In the genomic region with DNA sequence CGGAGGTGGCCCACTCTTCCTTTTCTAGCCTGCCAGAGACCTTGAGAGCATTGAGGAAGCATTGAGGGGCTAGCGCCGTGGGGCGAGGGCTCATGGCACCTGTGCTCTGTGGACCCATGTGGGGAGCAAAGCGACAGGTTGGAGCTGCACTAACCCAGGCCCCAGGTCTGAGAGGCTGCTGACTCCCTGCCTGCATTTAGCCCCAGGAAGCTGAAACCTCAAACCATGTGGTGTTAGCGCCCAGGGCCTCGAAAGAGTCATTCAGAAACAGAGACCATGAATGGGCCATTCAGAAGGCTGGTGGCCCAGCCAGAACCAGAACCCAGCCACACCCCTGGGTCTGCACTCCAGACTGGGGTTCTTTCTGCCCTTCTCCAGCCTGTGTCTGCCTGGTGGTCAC, we compare ENCODE assay signal across 16 cellular contexts.
DNase-seq lines count a peak whose midpoint lies in the region; ATAC-seq and TF ChIP-seq lines count a peak whose summit lies in the region.
"Had no signal": no experiment of that assay in that cellular context is flagged by ENCODE, and none has a peak within 500 bp of the region (broad histone marks: within the 10 kb centered on the region; RNA-seq: fewer than 3 reads in every experiment).

No MANE protein-coding gene starts in this region.

- no peak overlapping the region for H3K27ac Mint-ChIP-seq in activated naive CD8-positive, alpha-beta T cell treated with anti-CD3 and anti-CD28 coated beads, Interleukin-2, amount 10 ng/mL, durations not matched to agents 7 days and 5 days
- H3K27ac Mint-ChIP-seq in activated naive CD8-positive, alpha-beta T cell treated with anti-CD3 and anti-CD28 coated beads, Interleukin-2, amount 50 U/mL, for 24 hours = no peak overlapping the region
- H3K27ac Mint-ChIP-seq: activated naive CD8-positive, alpha-beta T cell treated with anti-CD3 and anti-CD28 coated beads for 36 hours had no signal

- peaks cover 7% of the 10 kb centered on the region for H3K4me1 Mint-ChIP-seq in activated naive CD8-positive, alpha-beta T cell treated with anti-CD3 and anti-CD28 coated beads, Interleukin-2, amount 10 ng/mL, durations not matched to agents 7 days and 5 days
- peaks cover 13% of the 10 kb centered on the region for H3K4me1 Mint-ChIP-seq in activated naive CD8-positive, alpha-beta T cell treated with anti-CD3 and anti-CD28 coated beads, Interleukin-2, amount 50 U/mL, for 24 hours
- H3K4me1 Mint-ChIP-seq: activated naive CD8-positive, alpha-beta T cell treated with anti-CD3 and anti-CD28 coated beads for 36 hours had no signal

- in situ Hi-C loops in transverse colon (cut with MboI; ENCODE audit: low pct_ligation_motif_present in 1 of 4, low pct_unique_long_range_greater_than_20kb in 1 of 4, low sequenced_read_pairs in 3 of 4) = no loop called here

- H3K36me3 ChIP-seq in transverse colon = peaks cover 0 to 19% (median under 1%) of the 10 kb centered on the region in 4 donors
- H3K36me3 ChIP-seq: HAP-1 had no signal

- H3K27me3 ChIP-seq in transverse colon = no peaks in the 10 kb centered on the region
- H3K27me3 ChIP-seq: heart left ventricle had no signal

- intact Hi-C loops in transverse colon (cut with DNase I; ENCODE audit: low total_unique reads) = no loop called here

- 92% methylated on average over 7 of the region's 7 CpGs; no CpG with 5 or more reads in 1 of the 2 donors for WGBS in transverse colon (ENCODE audit: low coverage in 1 of 2), 2 donors

- peak overlapping the region; percentile 84 for H3K27ac ChIP-seq in caudate nucleus (ENCODE audit: low read depth, low read length)
- H3K27ac ChIP-seq in transverse colon = no peak overlapping the region
- H3K27ac ChIP-seq: heart left ventricle had no signal

- TF ChIP-seq EP300 in transverse colon (IDR thresholded peaks at IDR 0.05; ENCODE audit: low read depth) = no peak

- H3K27me3 Mint-ChIP-seq in activated naive CD8-positive, alpha-beta T cell treated with anti-CD3 and anti-CD28 coated beads, Interleukin-2, amount 10 ng/mL, durations not matched to agents 7 days and 5 days = no peaks in the 10 kb centered on the region
- H3K27me3 Mint-ChIP-seq in activated naive CD8-positive, alpha-beta T cell treated with anti-CD3 and anti-CD28 coated beads, Interleukin-2, amount 50 U/mL, for 24 hours = no peaks in the 10 kb centered on the region
- H3K27me3 Mint-ChIP-seq: activated naive CD8-positive, alpha-beta T cell treated with anti-CD3 and anti-CD28 coated beads for 36 hours had no signal

- DNase-seq in activated naive CD8-positive, alpha-beta T cell treated with anti-CD3 and anti-CD28 coated beads, Interleukin-2, amount 10 ng/mL, durations not matched to agents 7 days and 5 days = no peak
- DNase-seq in activated naive CD8-positive, alpha-beta T cell treated with anti-CD3 and anti-CD28 coated beads, Interleukin-2, amount 50 U/mL, for 24 hours = no peak
- DNase-seq in caudate nucleus (lab: John Stamatoyannopoulos, UW) = no peak
- DNase-seq in activated CD8-positive, alpha-beta memory T cell treated with anti-CD3 and anti-CD28 coated beads, Interleukin-2, amount 50 U/mL, for 4 hours = no peak
- no peak for DNase-seq in transverse colon
- no peak for DNase-seq in erythroblast (lab: John Stamatoyannopoulos, UW)
- DNase-seq: activated CD4-positive, alpha-beta T cell treated with anti-CD3 and anti-CD28 coated beads for 1 hour; activated naive CD8-positive, alpha-beta T cell treated with anti-CD3 and anti-CD28 coated beads for 36 hours; heart left ventricle; islet precursor cell; NCI-H226; SHP77 had no signal

- H3K9me3 ChIP-seq in transverse colon = no peaks in the 10 kb centered on the region
- H3K9me3 ChIP-seq: HAP-1, heart left ventricle had no signal

- H3K9me3 Mint-ChIP-seq in activated naive CD8-positive, alpha-beta T cell treated with anti-CD3 and anti-CD28 coated beads, Interleukin-2, amount 10 ng/mL, durations not matched to agents 7 days and 5 days = no peaks in the 10 kb centered on the region
- no peaks in the 10 kb centered on the region for H3K9me3 Mint-ChIP-seq in activated naive CD8-positive, alpha-beta T cell treated with anti-CD3 and anti-CD28 coated beads, Interleukin-2, amount 50 U/mL, for 24 hours
- H3K9me3 Mint-ChIP-seq: activated naive CD8-positive, alpha-beta T cell treated with anti-CD3 and anti-CD28 coated beads for 36 hours; neural crest cell had no signal

- POLR2A ChIA-PET in activated naive CD8-positive, alpha-beta T cell treated with anti-CD3 and anti-CD28 coated beads, Interleukin-2, amount 10 ng/mL, durations not matched to agents 7 days and 5 days (lab: Charles Lee) = interaction anchor here (0.6 kb wide), 2 partner anchors 13 to 253 kb away, joined by 3 read pairs; no protein-coding TSS in a partner anchor

- H3K36me3 Mint-ChIP-seq in activated naive CD8-positive, alpha-beta T cell treated with anti-CD3 and anti-CD28 coated beads, Interleukin-2, amount 10 ng/mL, durations not matched to agents 7 days and 5 days = peaks cover 1% of the 10 kb centered on the region
- peaks cover 13% of the 10 kb centered on the region for H3K36me3 Mint-ChIP-seq in activated naive CD8-positive, alpha-beta T cell treated with anti-CD3 and anti-CD28 coated beads, Interleukin-2, amount 50 U/mL, for 24 hours (ENCODE audit: low read depth)
- H3K36me3 Mint-ChIP-seq: activated naive CD8-positive, alpha-beta T cell treated with anti-CD3 and anti-CD28 coated beads for 36 hours had no signal

- TF ChIP-seq POLR2A in transverse colon (IDR thresholded peaks at IDR 0.05) = no peak
- TF ChIP-seq POLR2A in erythroblast (IDR thresholded peaks at IDR 0.05; ENCODE audit: low read length) = no peak

- TF ChIP-seq CTCF in transverse colon (IDR thresholded peaks at IDR 0.05) = no peak

- H3K4me3 Mint-ChIP-seq in activated naive CD8-positive, alpha-beta T cell treated with anti-CD3 and anti-CD28 coated beads, Interleukin-2, amount 10 ng/mL, durations not matched to agents 7 days and 5 days = no peak overlapping the region
- H3K4me3 Mint-ChIP-seq in activated naive CD8-positive, alpha-beta T cell treated with anti-CD3 and anti-CD28 coated beads, Interleukin-2, amount 50 U/mL, for 24 hours = no peak overlapping the region
- H3K4me3 Mint-ChIP-seq: activated naive CD8-positive, alpha-beta T cell treated with anti-CD3 and anti-CD28 coated beads for 36 hours; neural crest cell had no signal

- H3K4me1 ChIP-seq in transverse colon = no peaks in the 10 kb centered on the region
- H3K4me1 ChIP-seq: HAP-1 had no signal

- H3K4me3 ChIP-seq in transverse colon = no peak overlapping the region
- H3K4me3 ChIP-seq: HAP-1, heart left ventricle had no signal

- peak; percentile 35 for ATAC-seq in activated naive CD8-positive, alpha-beta T cell treated with anti-CD3 and anti-CD28 coated beads, Interleukin-2, amount 10 ng/mL, durations not matched to agents 7 days and 5 days (ENCODE audit: low read depth)
- no peak for ATAC-seq in activated naive CD8-positive, alpha-beta T cell treated with anti-CD3 and anti-CD28 coated beads, Interleukin-2, amount 50 U/mL, for 24 hours
- ATAC-seq in HG02798 (IDR thresholded peaks at IDR 0.05; ENCODE audit: poor library complexity, unreplicated experiment) = peak; percentile 43
- ATAC-seq in GM21447 (IDR thresholded peaks at IDR 0.05; ENCODE audit: unreplicated experiment) = no peak
- ATAC-seq: heart left ventricle had no signal

Comparison
In these comparisons a context has a peak if more than half of its experiments do, and no peak if none do; other contexts are left out.
1. ATAC-seq: peak in activated naive CD8-positive, alpha-beta T cell treated with anti-CD3 and anti-CD28 coated beads, Interleukin-2, amount 10 ng/mL, durations not matched to agents 7 days and 5 days (single experiment) and HG02798 (single experiment); none in activated naive CD8-positive, alpha-beta T cell treated with anti-CD3 and anti-CD28 coated beads, Interleukin-2, amount 50 U/mL, for 24 hours (single experiment) and GM21447 (single experiment).